In the genomic region with DNA sequence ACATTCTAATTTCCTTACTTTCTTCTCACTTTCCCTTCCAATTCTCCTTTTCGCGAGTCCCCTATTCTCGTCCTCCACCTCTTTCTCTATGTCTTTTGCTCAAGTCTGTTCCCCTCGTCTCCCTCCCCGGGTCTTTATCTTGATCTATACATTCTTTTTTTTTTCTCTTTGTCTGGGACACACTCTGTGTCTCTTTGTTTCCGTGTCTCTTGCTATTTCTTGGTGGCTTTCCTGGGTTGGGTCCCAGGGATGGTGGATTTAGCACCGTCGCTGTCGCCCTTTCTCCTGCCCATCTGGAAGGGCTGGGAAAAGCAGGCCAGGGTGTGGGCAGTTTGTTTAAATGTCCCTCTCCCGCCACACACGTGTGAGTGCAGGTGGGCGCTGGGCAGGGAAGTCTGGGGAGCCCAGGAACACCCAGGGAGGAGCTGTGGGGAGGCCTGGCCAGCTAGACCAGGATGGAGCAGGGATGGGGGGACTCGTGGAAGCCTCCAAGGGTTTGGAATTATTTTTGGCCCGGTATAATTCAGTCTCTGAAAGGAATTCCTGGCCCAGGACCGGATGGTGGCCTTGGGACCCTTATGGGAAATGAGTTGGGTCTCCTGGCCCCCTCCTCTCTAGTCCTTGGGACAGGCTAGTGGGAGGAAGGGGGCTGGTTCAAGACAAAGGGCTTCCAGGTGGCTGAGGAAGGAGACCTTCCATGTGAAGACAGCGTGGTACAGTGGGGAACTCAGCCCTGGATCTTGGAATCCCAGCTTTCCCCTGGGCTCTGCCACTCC, we compare ENCODE assay signal across 8 cellular contexts. TPM values are rescaled to one million over a fixed set of nuclear protein-coding genes. Genes with fewer than 3 reads are reported as not detected.
DNase-seq lines count a peak whose midpoint lies in the region; ATAC-seq and TF ChIP-seq lines count a peak whose summit lies in the region.

No MANE protein-coding gene starts in this region.

- H3K4me3 ChIP-seq in choroid plexus epithelial cell (ENCODE audit: low read depth, low read length) (peak overlapping the region; percentile 61), mesodermal cell (ENCODE audit: extremely low read depth, insufficient read depth, low read length, poor library complexity, severe bottlenecking) (peak overlapping the region; percentile 35), upper lobe of left lung (peak overlapping the region in 3 of 4 donors; percentile 47 to 65 (median 65))

- H3K27me3 Mint-ChIP-seq in activated naive CD4-positive, alpha-beta T cell treated with anti-CD3 and anti-CD28 coated beads for 36 hours (ENCODE audit: low read depth), result peaks cover 9% of the 10 kb centered on the region

- no peak for TF ChIP-seq POLR2A in upper lobe of left lung (IDR thresholded peaks at IDR 0.05)

- peaks cover 10% of the 10 kb centered on the region for H3K4me1 Mint-ChIP-seq in activated naive CD4-positive, alpha-beta T cell treated with anti-CD3 and anti-CD28 coated beads for 36 hours (ENCODE audit: low read depth)

- intact Hi-C loops in activated naive CD4-positive, alpha-beta T cell treated with anti-CD3 and anti-CD28 coated beads for 36 hours (cut with micrococcal nuclease), result no loop called here

- H3K4me1 ChIP-seq in mesodermal cell (ENCODE audit: control insufficient read depth, insufficient read depth, low read length, poor library complexity, severe bottlenecking) (peaks cover 35% of the 10 kb centered on the region), upper lobe of left lung (peaks cover 13 to 22% (median 17%) of the 10 kb centered on the region in 4 donors)

- in situ Hi-C loops in G401 (cut with HindIII; ENCODE audit: low sequenced_read_pairs), result no loop called here

- peaks cover 0 to 7% (median 0%) of the 10 kb centered on the region in 4 donors for H3K27me3 ChIP-seq in upper lobe of left lung

- 25 to 27% methylated on average over 13 to 14 of the region's 16 CpGs for WGBS in mesodermal cell (ENCODE audit: insufficient coverage in 2 of 2), 2 experiments
- WGBS in upper lobe of left lung, 2 donors, result 39 to 42% methylated on average over 16 of the region's 16 CpGs

- TF ChIP-seq CTCF in choroid plexus epithelial cell (conservative IDR thresholded peaks at IDR 0.05; ENCODE audit: low read depth, low read length), result no peak
- TF ChIP-seq CTCF in upper lobe of left lung (IDR thresholded peaks at IDR 0.05), result no peak

- no peak for ATAC-seq in upper lobe of left lung (ENCODE audit: low FRiP score in 2 of 2)
- ATAC-seq in GM18858 (IDR thresholded peaks at IDR 0.05; ENCODE audit: unreplicated experiment), result no peak

- no peak for DNase-seq in activated naive CD4-positive, alpha-beta T cell treated with anti-CD3 and anti-CD28 coated beads for 36 hours
- DNase-seq in activated naive CD4-positive, alpha-beta T cell (lab: John Stamatoyannopoulos, UW), result no peak
- no peak for DNase-seq in choroid plexus epithelial cell (ENCODE audit: low read depth)
- no peak for DNase-seq in upper lobe of left lung
- no peak for DNase-seq in superior temporal gyrus (ENCODE audit: extremely low spot score)
- DNase-seq in G401 (ENCODE audit: low spot score), result no peak

- H3K9me3 ChIP-seq in mesodermal cell (ENCODE audit: control insufficient read depth, low read length), result no peaks in the 10 kb centered on the region
- no peaks in the 10 kb centered on the region for H3K9me3 ChIP-seq in upper lobe of left lung

- no peak overlapping the region for H3K27ac Mint-ChIP-seq in activated naive CD4-positive, alpha-beta T cell treated with anti-CD3 and anti-CD28 coated beads for 36 hours

- H3K4me3 Mint-ChIP-seq in activated naive CD4-positive, alpha-beta T cell treated with anti-CD3 and anti-CD28 coated beads for 36 hours, result peak overlapping the region; percentile 83

- no peaks in the 10 kb centered on the region for H3K36me3 ChIP-seq in mesodermal cell (ENCODE audit: control insufficient read depth, insufficient read depth, low read length)
- no peaks in the 10 kb centered on the region for H3K36me3 ChIP-seq in upper lobe of left lung

- no peaks in the 10 kb centered on the region for H3K9me3 Mint-ChIP-seq in activated naive CD4-positive, alpha-beta T cell treated with anti-CD3 and anti-CD28 coated beads for 36 hours

- H3K36me3 Mint-ChIP-seq in activated naive CD4-positive, alpha-beta T cell treated with anti-CD3 and anti-CD28 coated beads for 36 hours (ENCODE audit: low read depth), result no peaks in the 10 kb centered on the region

- CTCF ChIA-PET in activated naive CD4-positive, alpha-beta T cell treated with anti-CD3 and anti-CD28 coated beads for 36 hours (lab: Charles Lee), result interaction anchor here (0.7 kb wide), 1 partner anchor 8 kb away, joined by 4 read pairs; no protein-coding TSS in a partner anchor

- H3K27ac ChIP-seq in mesodermal cell (ENCODE audit: low read depth, low read length, severe bottlenecking) (peak overlapping the region; percentile 98), upper lobe of left lung (peak overlapping the region; percentile 84 to 96 (median 88))

- no peak for TF ChIP-seq EP300 in upper lobe of left lung (IDR thresholded peaks at IDR 0.05)

RNA-seq across cellular contexts. Expression of a gene that starts 9.5 kb away (rescaled TPM):
- 10 to 100 TPM; 69.5 to 74.6 TPM for total RNA-seq in activated naive CD4-positive, alpha-beta T cell treated with anti-CD3 and anti-CD28 coated beads for 36 hours
- polyA plus RNA-seq in mesodermal cell (2013, experiment 1 of 2), result 1,122 TPM
- polyA plus RNA-seq in mesodermal cell (2013, experiment 2 of 2), result 943 TPM
- 100 to 1,000 TPM in 4 of 6 donors, 10 to 100 TPM in 2; 75.4 to 269 (median 135) TPM for total RNA-seq in upper lobe of left lung
- 1,524 and 1,844 TPM in 2 replicates for total RNA-seq in G401 (2014; rRNA removed; shearing (Covaris generic))

RNA-seq across cellular contexts. Expression of a gene that starts 37.8 kb away (rescaled TPM):
- 10 to 100 TPM; 31.3 to 33.8 TPM for total RNA-seq in activated naive CD4-positive, alpha-beta T cell treated with anti-CD3 and anti-CD28 coated beads for 36 hours
- polyA plus RNA-seq in mesodermal cell (2013, experiment 1 of 2), result 1.1 TPM
- 0.96 TPM for polyA plus RNA-seq in mesodermal cell (2013, experiment 2 of 2)
- total RNA-seq in upper lobe of left lung, result 1 to 10 TPM in 5 of 6 donors, under 1 TPM in 1; 0.69 to 1.9 (median 1.1) TPM
- 8.4 and 11.7 TPM in 2 replicates for total RNA-seq in G401 (2014; rRNA removed; shearing (Covaris generic))
